Comparison of ENCODE assay signal across 1 cellular context in the genomic region with DNA sequence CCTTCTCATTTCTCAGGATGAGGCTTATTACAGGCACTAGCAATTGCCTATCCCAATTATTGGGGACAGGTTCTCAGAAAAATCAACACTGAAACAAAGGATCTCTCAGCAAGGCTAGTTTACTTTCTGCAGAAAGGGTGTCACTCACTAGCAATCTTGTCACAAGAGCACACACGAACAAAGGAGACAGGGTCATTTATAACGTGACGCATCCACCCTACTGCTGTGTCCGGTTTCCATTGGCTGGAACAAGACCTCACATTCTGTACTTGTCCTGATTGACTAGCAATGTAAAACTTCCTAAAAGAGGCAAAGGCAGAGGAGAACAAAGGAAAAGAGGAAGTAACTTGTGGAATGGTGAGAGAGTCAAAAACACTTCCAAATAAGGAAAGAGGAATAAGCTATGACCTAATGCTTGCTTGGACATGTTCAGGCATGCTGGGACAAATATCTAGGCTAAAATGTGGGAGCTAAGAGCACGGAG.
TF ChIP-seq lines count a peak whose summit lies in the region.

No MANE protein-coding gene starts in this region.

TF ChIP-seq in K562, 482 proteins besides CTCF, POLR2A, EP300 and RAD21 (continued from another document and continues in another):
- TF ChIP-seq MGA (IDR thresholded peaks at IDR 0.05) (no peak), HLTF (IDR thresholded peaks at IDR 0.05) (no peak), PML (IDR thresholded peaks at IDR 0.05; ENCODE audit: low read length) (no peak), NCOR1 (IDR thresholded peaks at IDR 0.05) (no peak), PHF20 (IDR thresholded peaks at IDR 0.05; ENCODE audit: partially characterized antibody) (no peak), ELF2 (CRISPR knock-in tag; IDR thresholded peaks at IDR 0.05) (no peak), NFRKB (IDR thresholded peaks at IDR 0.05; ENCODE audit: low read depth) (no peak), THAP12 (CRISPR knock-in tag; IDR thresholded peaks at IDR 0.05) (no peak), TCF7 (IDR thresholded peaks at IDR 0.05; ENCODE audit: borderline replicate concordance) (no peak), PTBP1 (IDR thresholded peaks at IDR 0.05; ENCODE audit: low read depth, low read length) (no peak), SIN3A (IDR thresholded peaks at IDR 0.05; ENCODE audit: borderline replicate concordance in 2 of 2, control insufficient read depth in 1 of 2, low read depth in 2 of 2, low read length in 2 of 2) (no peak), ZNF511 (CRISPR knock-in tag; IDR thresholded peaks at IDR 0.05) (no peak), ZNF347 (CRISPR knock-in tag; IDR thresholded peaks at IDR 0.05; ENCODE audit: low read depth) (no peak), ELK3 (CRISPR knock-in tag; IDR thresholded peaks at IDR 0.05) (no peak), ESRRA (IDR thresholded peaks at IDR 0.05; ENCODE audit: borderline replicate concordance, low read depth) (no peak), ZNF57 (CRISPR knock-in tag; IDR thresholded peaks at IDR 0.05) (no peak), ZFP36 (IDR thresholded peaks at IDR 0.05; ENCODE audit: low read depth, low read length, partially characterized antibody) (no peak), TCF3 (CRISPR knock-in tag; IDR thresholded peaks at IDR 0.05) (no peak), ARNT (IDR thresholded peaks at IDR 0.05) (no peak), RB1 (IDR thresholded peaks at IDR 0.05; ENCODE audit: low read depth) (no peak), YY1 (IDR thresholded peaks at IDR 0.05; ENCODE audit: borderline replicate concordance in 1 of 3, control insufficient read depth in 1 of 3, extremely low read depth in 1 of 3, insufficient read depth in 3 of 3, insufficient read length in 1 of 3, insufficient replicate concordance in 2 of 3, low read depth in 1 of 3, low read length in 2 of 3) (no peak), NFE2 (IDR thresholded peaks at IDR 0.05; ENCODE audit: low read depth) (no peak), RBFOX2 (IDR thresholded peaks at IDR 0.05; ENCODE audit: low read depth, low read length) (no peak), BHLHE40 (IDR thresholded peaks at IDR 0.05; ENCODE audit: low read length) (no peak), POLR2AphosphoS5 (IDR thresholded peaks at IDR 0.05; ENCODE audit: control insufficient read depth, insufficient read depth, low read depth, low read length) (no peak), HMBOX1 (IDR thresholded peaks at IDR 0.05) (no peak), RAD51 (IDR thresholded peaks at IDR 0.05; ENCODE audit: borderline replicate concordance, low read depth) (no peak), ZNF436 (CRISPR knock-in tag; IDR thresholded peaks at IDR 0.05) (no peak), ELF4 (CRISPR knock-in tag; IDR thresholded peaks at IDR 0.05) (peak; percentile 69)
- TF ChIP-seq, protein P1, sequence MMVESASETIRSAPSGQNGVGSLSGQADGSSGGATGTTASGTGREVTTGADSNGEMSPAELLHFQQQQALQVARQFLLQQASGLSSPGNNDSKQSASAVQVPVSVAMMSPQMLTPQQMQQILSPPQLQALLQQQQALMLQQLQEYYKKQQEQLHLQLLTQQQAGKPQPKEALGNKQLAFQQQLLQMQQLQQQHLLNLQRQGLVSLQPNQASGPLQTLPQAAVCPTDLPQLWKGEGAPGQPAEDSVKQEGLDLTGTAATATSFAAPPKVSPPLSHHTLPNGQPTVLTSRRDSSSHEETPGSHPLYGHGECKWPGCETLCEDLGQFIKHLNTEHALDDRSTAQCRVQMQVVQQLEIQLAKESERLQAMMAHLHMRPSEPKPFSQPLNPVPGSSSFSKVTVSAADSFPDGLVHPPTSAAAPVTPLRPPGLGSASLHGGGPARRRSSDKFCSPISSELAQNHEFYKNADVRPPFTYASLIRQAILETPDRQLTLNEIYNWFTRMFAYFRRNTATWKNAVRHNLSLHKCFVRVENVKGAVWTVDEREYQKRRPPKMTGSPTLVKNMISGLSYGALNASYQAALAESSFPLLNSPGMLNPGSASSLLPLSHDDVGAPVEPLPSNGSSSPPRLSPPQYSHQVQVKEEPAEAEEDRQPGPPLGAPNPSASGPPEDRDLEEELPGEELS (CRISPR knock-in tag; IDR thresholded peaks at IDR 0.05; ENCODE audit: borderline replicate concordance), result no peak
- TF ChIP-seq, protein P2, sequence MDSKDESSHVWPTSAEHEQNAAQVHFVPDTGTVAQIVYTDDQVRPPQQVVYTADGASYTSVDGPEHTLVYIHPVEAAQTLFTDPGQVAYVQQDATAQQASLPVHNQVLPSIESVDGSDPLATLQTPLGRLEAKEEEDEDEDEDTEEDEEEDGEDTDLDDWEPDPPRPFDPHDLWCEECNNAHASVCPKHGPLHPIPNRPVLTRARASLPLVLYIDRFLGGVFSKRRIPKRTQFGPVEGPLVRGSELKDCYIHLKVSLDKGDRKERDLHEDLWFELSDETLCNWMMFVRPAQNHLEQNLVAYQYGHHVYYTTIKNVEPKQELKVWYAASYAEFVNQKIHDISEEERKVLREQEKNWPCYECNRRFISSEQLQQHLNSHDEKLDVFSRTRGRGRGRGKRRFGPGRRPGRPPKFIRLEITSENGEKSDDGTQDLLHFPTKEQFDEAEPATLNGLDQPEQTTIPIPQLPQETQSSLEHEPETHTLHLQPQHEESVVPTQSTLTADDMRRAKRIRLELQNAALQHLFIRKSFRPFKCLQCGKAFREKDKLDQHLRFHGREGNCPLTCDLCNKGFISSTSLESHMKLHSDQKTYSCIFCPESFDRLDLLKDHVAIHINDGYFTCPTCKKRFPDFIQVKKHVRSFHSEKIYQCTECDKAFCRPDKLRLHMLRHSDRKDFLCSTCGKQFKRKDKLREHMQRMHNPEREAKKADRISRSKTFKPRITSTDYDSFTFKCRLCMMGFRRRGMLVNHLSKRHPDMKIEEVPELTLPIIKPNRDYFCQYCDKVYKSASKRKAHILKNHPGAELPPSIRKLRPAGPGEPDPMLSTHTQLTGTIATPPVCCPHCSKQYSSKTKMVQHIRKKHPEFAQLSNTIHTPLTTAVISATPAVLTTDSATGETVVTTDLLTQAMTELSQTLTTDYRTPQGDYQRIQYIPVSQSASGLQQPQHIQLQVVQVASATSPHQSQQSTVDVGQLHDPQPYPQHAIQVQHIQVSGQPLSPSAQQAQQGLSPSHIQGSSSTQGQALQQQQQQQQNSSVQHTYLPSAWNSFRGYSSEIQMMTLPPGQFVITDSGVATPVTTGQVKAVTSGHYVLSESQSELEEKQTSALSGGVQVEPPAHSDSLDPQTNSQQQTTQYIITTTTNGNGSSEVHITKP (IDR thresholded peaks at IDR 0.05; ENCODE audit: partially characterized antibody), result no peak
